ENCODE assay signal across 11 cellular contexts in genomic region chr17:1989135-1989534, GRCh38. TPM values are rescaled to one million over a fixed set of nuclear protein-coding genes. Genes with fewer than 3 reads are reported as not detected.
DNase-seq lines count a peak whose midpoint lies in the region; ATAC-seq and TF ChIP-seq lines count a peak whose summit lies in the region.
"Had no signal": no experiment of that assay in that cellular context is flagged by ENCODE, and none has a peak within 500 bp of the region (broad histone marks: within the 10 kb centered on the region; RNA-seq: fewer than 3 reads in every experiment).

No MANE protein-coding gene starts in this region.

- no peak for TF ChIP-seq RAD21 in HCT116 (IDR thresholded peaks at IDR 0.05; ENCODE audit: low read depth)

- no peaks in the 10 kb centered on the region for H3K79me2 ChIP-seq in HCT116 (ENCODE audit: insufficient read depth, low read length)

- TF ChIP-seq CTCF in HCT116 (IDR thresholded peaks at IDR 0.05 in 2 of 3, conservative IDR thresholded peaks at IDR 0.05 in 1 of 3; ENCODE audit: borderline replicate concordance in 1 of 3, insufficient read depth in 1 of 3, low read depth in 2 of 3, low read length in 2 of 3), result no peak
- TF ChIP-seq CTCF in adrenal gland (IDR thresholded peaks at IDR 0.05), result no peak
- no peak for TF ChIP-seq CTCF in foreskin fibroblast (IDR thresholded peaks at IDR 0.05; ENCODE audit: low read depth, low read length)
- TF ChIP-seq CTCF in thoracic aorta (IDR thresholded peaks at IDR 0.05), result no peak

- ATAC-seq in HCT116 (peak; percentile 65), thoracic aorta (ENCODE audit: insufficient number of reproducible peaks, low FRiP score, low read depth) (peak; percentile 53), GM18858 (IDR thresholded peaks at IDR 0.05; ENCODE audit: unreplicated experiment) (no peak), GM19463 (IDR thresholded peaks at IDR 0.05; ENCODE audit: unreplicated experiment) (no peak), HG02973 (IDR thresholded peaks at IDR 0.05; ENCODE audit: unreplicated experiment) (no peak)
- ATAC-seq: activated CD8-positive, alpha-beta T cell treated with anti-CD3 and anti-CD28 coated beads, Interleukin-2, amount 10 ng/mL, durations not matched to agents 7 days and 5 days had no signal

- H3K27me3 ChIP-seq in HCT116 (ENCODE audit: insufficient read depth, low read length) (no peaks in the 10 kb centered on the region), adrenal gland (no peaks in the 10 kb centered on the region), thoracic aorta (replicated peaks; ENCODE audit: insufficient read depth) (no peaks in the 10 kb centered on the region)

- POLR2A ChIA-PET in HCT116 (lab: Charles Lee), result no interaction called here

- CTCF ChIA-PET in HCT116 (lab: Charles Lee), result no interaction called here

- H3K9me2 ChIP-seq in HCT116 (ENCODE audit: insufficient read depth), result no peaks in the 10 kb centered on the region

- intact Hi-C loops in HCT116 (cut with micrococcal nuclease) (no loop called here), adrenal gland (cut with DNase I) (no loop called here)

- peak overlapping the region; percentile 36 for H3K4me2 ChIP-seq in HCT116 (ENCODE audit: low read length)

- H3K9ac ChIP-seq in HCT116 (ENCODE audit: low read length), result no peak overlapping the region

- no peak overlapping the region for H2AFZ ChIP-seq in HCT116 (ENCODE audit: low read depth, low read length, poor library complexity, severe bottlenecking)

- TF ChIP-seq POLR2A in HCT116 (IDR thresholded peaks at IDR 0.05; ENCODE audit: borderline replicate concordance, extremely low read depth, insufficient read depth, insufficient read length) (no peak), adrenal gland (IDR thresholded peaks at IDR 0.05) (peak in 1 of 2 donors; percentile 40)

- H3K36me3 ChIP-seq in HCT116 (ENCODE audit: control insufficient read depth in 1 of 2, insufficient read depth in 2 of 2, low read length in 2 of 2), result no peaks in the 10 kb centered on the region
- H3K36me3 ChIP-seq in adrenal gland (replicated peaks in 1 of 2), result no peaks in the 10 kb centered on the region
- no peaks in the 10 kb centered on the region for H3K36me3 ChIP-seq in thoracic aorta

- H3K4me3 ChIP-seq in HCT116 (replicated peaks in 1 of 2; ENCODE audit: low read depth in 1 of 2, low read length in 2 of 2) (no peak overlapping the region), adrenal gland (no peak overlapping the region), foreskin fibroblast (ENCODE audit: low read depth in 1 of 2, low read length in 2 of 2) (no peak overlapping the region), thoracic aorta (no peak overlapping the region)

- H3K9me3 ChIP-seq in HCT116 (ENCODE audit: control insufficient read depth in 1 of 2, insufficient read depth in 1 of 2, low read depth in 1 of 2, low read length in 2 of 2) (no peaks in the 10 kb centered on the region), adrenal gland (replicated peaks in 1 of 3) (no peaks in the 10 kb centered on the region), thoracic aorta (no peaks in the 10 kb centered on the region)

- BruUV-seq in HCT116 (replicated peaks; lab: Mats Ljungman, UMichigan), result no TSS peak

- peaks cover 3 to 22% of the 10 kb centered on the region in 2 experiments for H3K4me1 ChIP-seq in HCT116 (ENCODE audit: control insufficient read depth in 1 of 2, insufficient read depth in 2 of 2, low read length in 2 of 2)
- H3K4me1 ChIP-seq in adrenal gland (replicated peaks in 1 of 2), result peaks cover 9 to 36% of the 10 kb centered on the region in 2 donors
- peaks cover 3 to 17% of the 10 kb centered on the region in 2 donors for H3K4me1 ChIP-seq in thoracic aorta (ENCODE audit: control insufficient read depth in 1 of 2, low read depth in 2 of 2)

- RAD21 ChIA-PET in HCT116 (lab: Charles Lee; ENCODE audit: low non-redundant PET in 1 of 2, low total read pairs in 2 of 2, uncharacterized antibody in 2 of 2, unreplicated experiment in 2 of 2), result no interaction called here

- peak; percentile 12 for DNase-seq in HCT116 (ENCODE audit: low read depth, low spot score)
- peak; percentile 54 to 86 (median 81) for DNase-seq in adrenal gland
- DNase-seq in foreskin fibroblast, result peak; percentile 89 to 94
- peak; percentile 24 for DNase-seq in thoracic aorta (ENCODE audit: low spot score)
- no peak for DNase-seq in activated CD8-positive, alpha-beta memory T cell treated with anti-CD3 and anti-CD28 coated beads, Interleukin-2, amount 50 U/mL, for 48 hours
- DNase-seq: activated CD8-positive, alpha-beta T cell treated with anti-CD3 and anti-CD28 coated beads, Interleukin-2, amount 10 ng/mL, durations not matched to agents 7 days and 5 days; activated naive CD8-positive, alpha-beta T cell treated with anti-CD3 and anti-CD28 coated beads for 36 hours; occipital lobe had no signal

- no peaks in the 10 kb centered on the region for H4K20me1 ChIP-seq in HCT116 (ENCODE audit: insufficient read depth)

- WGBS in adrenal gland, 4 donors, result 58 to 69% (median 67%) methylated on average over 10 of the region's 10 CpGs

- no peak overlapping the region for H3K27ac ChIP-seq in HCT116 (ENCODE audit: low read depth, low read length)
- H3K27ac ChIP-seq in adrenal gland, result peak overlapping the region in 3 of 5 donors; percentile 24 to 82 (median 61)
- no peak overlapping the region for H3K27ac ChIP-seq in thoracic aorta

TF ChIP-seq in HCT116, 20 proteins besides CTCF, POLR2A, EP300 and RAD21:
- TF ChIP-seq FOSL1 (IDR thresholded peaks at IDR 0.05; ENCODE audit: low read depth), result peak; percentile 32; the same call in 1 of the 2 replicates
- no peak for TF ChIP-seq JUND (IDR thresholded peaks at IDR 0.05)

RNA-seq across cellular contexts. Expression of gene RTN4RL1, which starts 36.0 kb away (rescaled TPM):
- 3.7 TPM for total RNA-seq in HCT116 (2021; ENCODE audit: unreplicated experiment)
- polyA plus RNA-seq in HCT116 (2012), result 1.5 and 1.7 TPM in 2 replicates
- total RNA-seq in adrenal gland, result 1 to 10 TPM; 5.1 to 9.4 (median 8.0) TPM
- polyA plus RNA-seq in adrenal gland, result 1 to 10 TPM; 1.8 to 2.4 (median 1.9) TPM
- 1 to 10 TPM; 5.4 to 8.0 TPM for total RNA-seq in thoracic aorta

RNA-seq across cellular contexts. Expression of gene DPH1, which starts 40.8 kb away (rescaled TPM):
- 47.2 TPM for total RNA-seq in HCT116 (2021; ENCODE audit: unreplicated experiment)
- polyA plus RNA-seq in HCT116 (2012), result 32.3 and 37.2 TPM in 2 replicates
- total RNA-seq in adrenal gland, result 10 to 100 TPM; 37.7 to 65.3 (median 57.7) TPM
- polyA plus RNA-seq in adrenal gland, result 100 to 1,000 TPM in 1 of 3 donors, 10 to 100 TPM in 2; 34.3 to 100 (median 69.7) TPM
- total RNA-seq in thoracic aorta, result 10 to 100 TPM; 46.0 to 61.1 TPM

RNA-seq across cellular contexts. Expression of gene OVCA2, which starts 52.7 kb away (rescaled TPM):
- 27.3 TPM for total RNA-seq in HCT116 (2021; ENCODE audit: unreplicated experiment)
- polyA plus RNA-seq in HCT116 (2012), result 20.7 and 32.4 TPM in 2 replicates
- total RNA-seq in adrenal gland, result 10 to 100 TPM; 37.2 to 75.9 (median 55.6) TPM
- polyA plus RNA-seq in adrenal gland, result 100 to 1,000 TPM in 2 of 3 donors, 10 to 100 TPM in 1; 57.5 to 155 (median 102) TPM
- 10 to 100 TPM; 44.1 to 46.6 TPM for total RNA-seq in thoracic aorta

Comparison
In these comparisons a context has a peak if more than half of its experiments do, and no peak if none do; other contexts are left out.
1. ATAC-seq: peak in HCT116 (single experiment) and thoracic aorta (single experiment); none in GM18858 (single experiment), GM19463 (single experiment) and HG02973 (single experiment).
2. H3K27ac ChIP-seq: peak in adrenal gland (3 of 5); none in HCT116 (single experiment) and thoracic aorta (0 of 2).